In genomic region chr13:99086149-99086868, GRCh38 we compare ENCODE assay signal across 8 cellular contexts.
A peak's percentile ranks its signal among the peaks of the same experiment; 100 is the strongest.
DNase-seq lines count a peak whose midpoint lies in the region; ATAC-seq and TF ChIP-seq lines count a peak whose summit lies in the region.

No MANE protein-coding gene starts in this region.

- H3K9me3 ChIP-seq in left lung, result no peaks in the 10 kb centered on the region

- intact Hi-C loops in left lung (cut with DNase I), result no loop called here

- peaks cover 14% of the 10 kb centered on the region; the same call in 1 of the 2 replicates for H4K20me1 ChIP-seq in GM23338 (replicated peaks; ENCODE audit: insufficient read depth)

- H3K4me1 ChIP-seq in GM23338 (ENCODE audit: insufficient read depth), result peaks cover 24% of the 10 kb centered on the region
- peaks cover 0 to 35% of the 10 kb centered on the region in 2 donors for H3K4me1 ChIP-seq in left lung

- peak overlapping the region; percentile 52; the same call in 1 of the 2 replicates for H2AFZ ChIP-seq in GM23338

- peak overlapping the region; percentile 82 for H3K4me2 ChIP-seq in GM23338

- H3K27ac ChIP-seq in GM23338 (ENCODE audit: low read depth) (no peak overlapping the region), left lung (peak overlapping the region; percentile 91 to 95)

- peaks cover 10% of the 10 kb centered on the region; the same call in 1 of the 2 replicates for H3F3A ChIP-seq in GM23338 (replicated peaks; ENCODE audit: low read depth)

- no peaks in the 10 kb centered on the region for H3K36me3 Mint-ChIP-seq in GM23338 (ENCODE audit: low read depth)

- no peaks in the 10 kb centered on the region for H3K9me2 ChIP-seq in GM23338 (ENCODE audit: insufficient read depth)

- peaks cover 37% of the 10 kb centered on the region for H3K27me3 ChIP-seq in GM23338 (ENCODE audit: insufficient read depth)
- peaks cover 0 to 94% of the 10 kb centered on the region in 2 donors for H3K27me3 ChIP-seq in left lung

- H3K4me3 ChIP-seq in GM12864 (ENCODE audit: low read depth, low read length) (peak overlapping the region; percentile 75), GM23338 (peak overlapping the region; percentile 65), LNCaP clone FGC (ENCODE audit: low read depth, low read length) (peak overlapping the region; percentile 66), choroid plexus epithelial cell (ENCODE audit: low read depth, low read length) (peak overlapping the region; percentile 80), left lung (peak overlapping the region; percentile 58 to 74)

- no peak for TF ChIP-seq CTCF in GM12864 (IDR thresholded peaks at IDR 0.05; ENCODE audit: low read depth, low read length, missing control alignments)
- no peak for TF ChIP-seq CTCF in GM23338 (conservative IDR thresholded peaks at IDR 0.05; ENCODE audit: low read depth in 2 of 2)
- no peak for TF ChIP-seq CTCF in LNCaP clone FGC (IDR thresholded peaks at IDR 0.05; ENCODE audit: control insufficient read depth, extremely low read depth, insufficient read depth)
- no peak for TF ChIP-seq CTCF in choroid plexus epithelial cell (conservative IDR thresholded peaks at IDR 0.05; ENCODE audit: low read depth, low read length)
- TF ChIP-seq CTCF in left lung (IDR thresholded peaks at IDR 0.05), result no peak

- H3K4me1 Mint-ChIP-seq in GM23338, result peaks cover 25% of the 10 kb centered on the region

- peaks cover 24% of the 10 kb centered on the region for H3K27me3 Mint-ChIP-seq in GM23338 (ENCODE audit: insufficient read depth, low read depth, poor library complexity)

- no peaks in the 10 kb centered on the region for H3K9me3 Mint-ChIP-seq in GM23338

- H3K36me3 ChIP-seq in GM23338 (ENCODE audit: insufficient read depth) (no peaks in the 10 kb centered on the region), left lung (no peaks in the 10 kb centered on the region)

- DNase-seq in GM12864 (ENCODE audit: low read depth), result no peak
- DNase-seq in GM23338 (ENCODE audit: low spot score), result peak; percentile 62
- no peak for DNase-seq in LNCaP clone FGC (ENCODE audit: low read depth)
- peak; percentile 76 for DNase-seq in activated CD4-positive, CD25-positive, alpha-beta regulatory T cell treated with anti-CD3 and anti-CD28 coated beads, Interleukin-2, amount 50 U/mL, for 72 hours
- DNase-seq in choroid plexus epithelial cell (ENCODE audit: low read depth), result peak; percentile 36
- peak; percentile 39 to 90 for DNase-seq in left lung
- peak; percentile 58 to 63 for DNase-seq in stimulated activated CD4-positive, alpha-beta T cell treated with anti-CD3 and anti-CD28 coated beads, Interleukin-2, amount 100 ng/mL, for 48 hours
- no peak for DNase-seq in NCI-H187 treated with DMSO at 0.1 percent for 48 hours (lab: John Stamatoyannopoulos, UW)

- H3K4me3 Mint-ChIP-seq in GM23338, result peak overlapping the region; percentile 92; the same call in 2 of the 3 replicates

- H3K27ac Mint-ChIP-seq in GM23338, result no peak overlapping the region

- ATAC-seq in GM23338, result peak; percentile 9
- peak; percentile 51 for ATAC-seq in left lung

- peaks cover 13% of the 10 kb centered on the region for H3K79me2 ChIP-seq in GM23338 (replicated peaks; ENCODE audit: insufficient read depth)

TF ChIP-seq in GM23338, 12 proteins besides CTCF, POLR2A, EP300 and RAD21:
- TF ChIP-seq ZNF462 (CRISPR knock-in tag; IDR thresholded peaks at IDR 0.05), result no peak
- no peak for TF ChIP-seq EZH2phosphoT487 (IDR thresholded peaks at IDR 0.05; ENCODE audit: unreplicated experiment)
- TF ChIP-seq POLR2AphosphoS5 (IDR thresholded peaks at IDR 0.05; ENCODE audit: low read depth), result peak; percentile 59; the same call in 1 of the 2 replicates
TF ChIP-seq in GM23338: peak in this region for 1.

Comparison
In these comparisons a context has a peak if more than half of its experiments do, and no peak if none do; other contexts are left out.
1. DNase-seq: peak in GM23338 (single experiment), activated CD4-positive, CD25-positive, alpha-beta regulatory T cell treated with anti-CD3 and anti-CD28 coated beads, Interleukin-2, amount 50 U/mL, for 72 hours (single experiment), choroid plexus epithelial cell (single experiment), left lung (2 of 2) and stimulated activated CD4-positive, alpha-beta T cell treated with anti-CD3 and anti-CD28 coated beads, Interleukin-2, amount 100 ng/mL, for 48 hours (2 of 2); none in GM12864 (single experiment), LNCaP clone FGC (single experiment) and NCI-H187 treated with DMSO at 0.1 percent for 48 hours (single experiment).
2. Peak in every context shown above with its lines, with median percentiles within 50 percentile points of each other: H3K4me3 ChIP-seq.